Comparison of ENCODE assay signal across 1 cellular context in genomic region chr17:6714315-6714874, GRCh38.
TF ChIP-seq lines count a peak whose summit lies in the region.

No MANE protein-coding gene starts in this region.

TF ChIP-seq in H1, 55 proteins besides CTCF, POLR2A, EP300 and RAD21:
- TF ChIP-seq SRF (IDR thresholded peaks at IDR 0.05; ENCODE audit: low read depth, low read length) (no peak), E2F6 (IDR thresholded peaks at IDR 0.05) (peak; percentile 77; the same call in 1 of the 2 replicates), CREB1 (IDR thresholded peaks at IDR 0.05) (no peak)
TF ChIP-seq in H1: peak in this region for 1.
